Comparison of ENCODE assay signal across 8 cellular contexts in the genomic region with DNA sequence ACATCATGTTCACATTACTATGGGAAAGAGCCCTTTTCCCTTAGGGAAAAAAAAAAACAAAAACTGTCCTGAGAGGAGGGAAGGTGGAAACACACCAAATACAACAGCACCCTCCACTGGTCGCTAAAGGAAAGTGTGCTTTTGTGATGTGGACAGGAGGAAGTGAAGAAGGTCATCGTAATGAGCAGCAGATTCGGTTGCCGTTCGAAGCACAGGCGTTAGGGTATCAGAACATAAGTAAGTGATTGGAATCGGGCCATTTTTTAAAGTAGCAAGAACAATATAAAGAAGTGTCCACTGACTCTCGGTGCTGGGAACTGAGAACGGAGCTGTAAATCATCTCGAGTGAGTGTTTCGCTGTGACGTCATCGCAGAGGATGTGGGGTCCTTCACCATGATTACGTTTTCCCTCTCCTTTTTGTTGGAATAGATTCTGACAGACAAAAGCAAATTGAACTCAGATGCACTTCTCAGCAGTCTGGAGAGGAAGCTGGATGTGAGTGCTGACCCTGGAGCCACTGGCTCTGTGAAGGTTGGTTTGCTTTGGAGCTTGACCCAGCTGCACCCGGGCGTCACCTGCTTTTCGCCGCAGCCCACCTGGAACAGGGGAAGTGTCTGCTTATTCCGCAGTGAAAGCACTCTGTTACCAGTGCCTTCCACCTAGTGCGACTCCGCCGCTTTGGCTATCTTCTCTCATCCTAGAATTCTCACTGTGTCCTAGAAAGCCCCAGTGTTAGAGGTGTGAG.
A peak's percentile ranks its signal among the peaks of the same experiment; 100 is the strongest.
DNase-seq lines count a peak whose midpoint lies in the region; ATAC-seq and TF ChIP-seq lines count a peak whose summit lies in the region.

No MANE protein-coding gene starts in this region.

- POLR2A ChIA-PET in Panc1 (lab: Charles Lee), result no interaction called here

- no TSS peak for BruUV-seq in Panc1 (replicated peaks; lab: Mats Ljungman, UMichigan)

- TF ChIP-seq CTCF in Panc1 (IDR thresholded peaks at IDR 0.05), result peak; percentile 84
- TF ChIP-seq CTCF in cardiac fibroblast (IDR thresholded peaks at IDR 0.05; ENCODE audit: low read depth, low read length), result peak; percentile 75

- CTCF ChIA-PET in Panc1 (lab: Charles Lee), result interaction anchor here (0.6 to 1.0 kb wide), 14 partner anchors 11 to 1135 kb away, joined by 3 to 7 read pairs (median 4); no protein-coding TSS in a partner anchor

- H3K36me3 ChIP-seq in Panc1 (ENCODE audit: control insufficient read depth, insufficient read depth, low read length), result no peaks in the 10 kb centered on the region

- no peaks in the 10 kb centered on the region for H3K4me1 ChIP-seq in Panc1 (ENCODE audit: control insufficient read depth, insufficient read depth, low read length)

- ATAC-seq in Panc1 (peak; percentile 89), GM21717 (IDR thresholded peaks at IDR 0.05; ENCODE audit: unreplicated experiment) (no peak)

- DNase-seq in NCI-H82 (lab: John Stamatoyannopoulos, UW) (peak; percentile 73), NCI-H82 treated with DMSO at 0.1 percent for 48 hours (lab: John Stamatoyannopoulos, UW; ENCODE audit: unreplicated experiment) (no peak), KBM-7 (peak; percentile 74), Panc1 (ENCODE audit: low read depth, low spot score) (peak; percentile 50), cardiac fibroblast (ENCODE audit: low read depth in 2 of 2) (peak; percentile 83 to 86), kidney tubule cell (ENCODE audit: low spot score) (peak; percentile 81), stromal cell of bone marrow (ENCODE audit: low read depth) (peak; percentile 81)

- intact Hi-C loops in Panc1 (cut with micrococcal nuclease; ENCODE audit: unreplicated experiment), result loop anchor here (1.0 to 10.0 kb wide), 3 partner anchors 234 to 852 kb away; no protein-coding TSS in a partner anchor

- no peaks in the 10 kb centered on the region for H3K9me3 ChIP-seq in Panc1 (ENCODE audit: control insufficient read depth, insufficient read depth, low read depth, low read length)

- in situ Hi-C loops in KBM-7 (cut with MboI; ENCODE audit: low pct_unique_long_range_greater_than_20kb, low sequenced_read_pairs), result no loop called here
- in situ Hi-C loops in Panc1 (cut with HindIII; ENCODE audit: low pct_unique_long_range_greater_than_20kb, low sequenced_read_pairs), result no loop called here

- no peak overlapping the region for H3K27ac ChIP-seq in Panc1 (ENCODE audit: low read length)

- H3K4me3 ChIP-seq in Panc1 (ENCODE audit: low read depth in 2 of 2, low read length in 2 of 2) (peak overlapping the region; percentile 13 to 40; a peak in 3 of 4 replicates), cardiac fibroblast (replicated peaks in 1 of 2; ENCODE audit: low read depth in 2 of 2, low read length in 2 of 2) (peak overlapping the region in 1 of 2 donors; percentile 25)

- H3K27me3 ChIP-seq in Panc1 (ENCODE audit: control insufficient read depth, insufficient read depth, low read length), result no peaks in the 10 kb centered on the region; the same call in none of the 2 replicates
